Comparison of ENCODE assay signal across 18 cellular contexts in genomic region chr1:155513300-155513926, GRCh38. TPM values are rescaled to one million over a fixed set of nuclear protein-coding genes. Genes with fewer than 3 reads are reported as not detected.
A peak's percentile ranks its signal among the peaks of the same experiment; 100 is the strongest.
DNase-seq lines count a peak whose midpoint lies in the region; ATAC-seq and TF ChIP-seq lines count a peak whose summit lies in the region.
"Had no signal": no experiment of that assay in that cellular context is flagged by ENCODE, and none has a peak within 500 bp of the region (broad histone marks: within the 10 kb centered on the region; RNA-seq: fewer than 3 reads in every experiment).

No MANE protein-coding gene starts in this region.

- H3K79me2 ChIP-seq in PC-3 (ENCODE audit: low read length), result peaks cover 75% of the 10 kb centered on the region

- H3K36me3 ChIP-seq in PC-3 (ENCODE audit: low read depth, low read length) (no peaks in the 10 kb centered on the region), upper lobe of right lung (peaks cover 7% of the 10 kb centered on the region), H7 (replicated peaks; ENCODE audit: control insufficient read depth, insufficient read depth, low read length) (no peaks in the 10 kb centered on the region)

- ATAC-seq in PC-3 (peak; percentile 73), upper lobe of right lung (peak; percentile 19)
- ATAC-seq: HCT116 had no signal

- H3K27ac ChIP-seq in PC-3 (ENCODE audit: low read length) (no peak overlapping the region), upper lobe of right lung (no peak overlapping the region)
- H3K27ac ChIP-seq: esophagus muscularis mucosa, upper lobe of left lung had no signal

- H3K36me3 Mint-ChIP-seq in activated naive CD8-positive, alpha-beta T cell, result no peaks in the 10 kb centered on the region
- H3K36me3 Mint-ChIP-seq in activated naive CD8-positive, alpha-beta T cell treated with anti-CD3 and anti-CD28 coated beads for 36 hours, result peaks cover 35% of the 10 kb centered on the region

- peak overlapping the region; percentile 51 for H3K27ac Mint-ChIP-seq in activated naive CD8-positive, alpha-beta T cell
- no peak overlapping the region for H3K27ac Mint-ChIP-seq in activated naive CD8-positive, alpha-beta T cell treated with anti-CD3 and anti-CD28 coated beads for 36 hours
- H3K27ac Mint-ChIP-seq: progenitor cell of endocrine pancreas had no signal

- H3K27me3 ChIP-seq in PC-3 (ENCODE audit: low read length) (no peaks in the 10 kb centered on the region), upper lobe of right lung (no peaks in the 10 kb centered on the region), H7 (ENCODE audit: control insufficient read depth, insufficient read depth, low read length) (no peaks in the 10 kb centered on the region)
- H3K27me3 ChIP-seq: BLaER1 treated with 17β-estradiol and CSF1 and Interleukin-3, amounts not matched to agents 10 nM and 100 nM; esophagus muscularis mucosa; upper lobe of left lung had no signal

- H3K27me3 Mint-ChIP-seq in activated naive CD8-positive, alpha-beta T cell, result no peaks in the 10 kb centered on the region
- no peaks in the 10 kb centered on the region for H3K27me3 Mint-ChIP-seq in activated naive CD8-positive, alpha-beta T cell treated with anti-CD3 and anti-CD28 coated beads for 36 hours
- H3K27me3 Mint-ChIP-seq: progenitor cell of endocrine pancreas had no signal

- POLR2A ChIA-PET in PC-3 (lab: Charles Lee; ENCODE audit: unreplicated experiment), result no interaction called here

- H3K4me3 Mint-ChIP-seq in activated naive CD8-positive, alpha-beta T cell, result no peak overlapping the region
- H3K4me3 Mint-ChIP-seq in activated naive CD8-positive, alpha-beta T cell treated with anti-CD3 and anti-CD28 coated beads for 36 hours, result no peak overlapping the region

- no peaks in the 10 kb centered on the region for H3K9me3 Mint-ChIP-seq in activated naive CD8-positive, alpha-beta T cell (ENCODE audit: low read depth)
- no peaks in the 10 kb centered on the region for H3K9me3 Mint-ChIP-seq in activated naive CD8-positive, alpha-beta T cell treated with anti-CD3 and anti-CD28 coated beads for 36 hours

- H2AFZ ChIP-seq in PC-3 (ENCODE audit: low read length), result no peak overlapping the region

- H3K4me2 ChIP-seq in PC-3 (ENCODE audit: low read length), result no peak overlapping the region
- H3K4me2 ChIP-seq: BLaER1 treated with 17β-estradiol and CSF1 and Interleukin-3, amounts not matched to agents 10 nM and 100 nM had no signal

- H3K4me1 Mint-ChIP-seq in activated naive CD8-positive, alpha-beta T cell (ENCODE audit: low read depth), result peaks cover 54% of the 10 kb centered on the region
- peaks cover 42% of the 10 kb centered on the region for H3K4me1 Mint-ChIP-seq in activated naive CD8-positive, alpha-beta T cell treated with anti-CD3 and anti-CD28 coated beads for 36 hours

- CTCF ChIA-PET in PC-3 (lab: Charles Lee), result interaction anchor here (0.6 kb wide), 1 partner anchor 58 kb away, joined by 3 read pairs; no protein-coding TSS in a partner anchor

- intact Hi-C loops in PC-3 (cut with micrococcal nuclease), result no loop called here
- intact Hi-C loops in upper lobe of right lung (cut with DNase I), result no loop called here

- H3K4me1 ChIP-seq in PC-3 (ENCODE audit: insufficient read depth, low read length) (no peaks in the 10 kb centered on the region), upper lobe of right lung (peaks cover 4% of the 10 kb centered on the region)

- H3K9me2 ChIP-seq in PC-3 (replicated peaks; ENCODE audit: low read length), result no peaks in the 10 kb centered on the region

- no TSS peak for BruUV-seq in PC-3 (replicated peaks; lab: Mats Ljungman, UMichigan)

- DNase-seq in activated naive CD8-positive, alpha-beta T cell treated with anti-CD3 and anti-CD28 coated beads for 36 hours, result no peak
- DNase-seq in PC-3 (peak; percentile 33), epithelial cell of esophagus (ENCODE audit: low read depth) (peak; percentile 20), upper lobe of right lung (no peak), NCI-H1105 (lab: John Stamatoyannopoulos, UW) (no peak), H7 (no peak), NCI-H82 treated with DMSO at 0.1 percent for 48 hours (lab: John Stamatoyannopoulos, UW; ENCODE audit: unreplicated experiment) (no peak)
- DNase-seq: activated CD4-positive, alpha-beta T cell treated with anti-CD3 and anti-CD28 coated beads for 48 hours; activated gamma-delta T cell treated with Interleukin-2 at 50 U/mL for 16 hours; GF-D8; kidney; NCI-H1092 treated with DMSO at 0.1 percent for 48 hours; upper lobe of left lung had no signal

- no peaks in the 10 kb centered on the region for H3F3A ChIP-seq in PC-3 (ENCODE audit: low read length, unreplicated experiment)

- peaks cover 4% of the 10 kb centered on the region; the same call in 1 of the 2 replicates for H4K20me1 ChIP-seq in PC-3 (ENCODE audit: low read length)

- no peak overlapping the region for H3K9ac ChIP-seq in PC-3 (ENCODE audit: low read length)
- H3K9ac ChIP-seq: BLaER1 treated with 17β-estradiol and CSF1 and Interleukin-3, amounts not matched to agents 10 nM and 100 nM had no signal

- H3K9me3 ChIP-seq in PC-3 (ENCODE audit: low read length) (no peaks in the 10 kb centered on the region), upper lobe of right lung (no peaks in the 10 kb centered on the region)
- H3K9me3 ChIP-seq: esophagus muscularis mucosa, upper lobe of left lung had no signal

- H3K4me3 ChIP-seq in PC-3 (ENCODE audit: low read length) (no peak overlapping the region), epithelial cell of esophagus (ENCODE audit: low read length) (no peak overlapping the region), upper lobe of right lung (no peak overlapping the region), H7 (ENCODE audit: insufficient read depth, low read depth, low read length) (no peak overlapping the region)
- H3K4me3 ChIP-seq: BLaER1 treated with 17β-estradiol and CSF1 and Interleukin-3, amounts not matched to agents 10 nM and 100 nM; esophagus muscularis mucosa; upper lobe of left lung had no signal

- no peak for TF ChIP-seq CTCF in PC-3 (conservative IDR thresholded peaks at IDR 0.05; ENCODE audit: low read depth, low read length)
- no peak for TF ChIP-seq CTCF in epithelial cell of esophagus (IDR thresholded peaks at IDR 0.05; ENCODE audit: insufficient read depth, low read depth, low read length, missing control alignments)
- no peak for TF ChIP-seq CTCF in upper lobe of right lung (IDR thresholded peaks at IDR 0.05)

RNA-seq across cellular contexts. Expression of gene ASH1L, which starts 49.2 kb away (rescaled TPM):
- total RNA-seq in activated naive CD8-positive, alpha-beta T cell treated with anti-CD3 and anti-CD28 coated beads for 36 hours, result 10 to 100 TPM; 17.6 to 18.9 TPM
- 27.6 and 38.9 TPM in 2 replicates for total RNA-seq in PC-3 (2014; rRNA removed)
- total RNA-seq in upper lobe of right lung, result 56.6 TPM
- total RNA-seq in H7 (2014; rRNA removed; shearing (Covaris generic)), result 12.0 and 21.0 TPM in 2 replicates

Comparison
In these comparisons a context has a peak if more than half of its experiments do, and no peak if none do; other contexts are left out.
1. DNase-seq: peak in PC-3 (single experiment) and epithelial cell of esophagus (single experiment); none in activated naive CD8-positive, alpha-beta T cell treated with anti-CD3 and anti-CD28 coated beads for 36 hours (single experiment), upper lobe of right lung (single experiment), NCI-H1105 (single experiment), H7 (single experiment) and NCI-H82 treated with DMSO at 0.1 percent for 48 hours (single experiment).